Comparison of ENCODE assay signal across 16 cellular contexts in the genomic region with DNA sequence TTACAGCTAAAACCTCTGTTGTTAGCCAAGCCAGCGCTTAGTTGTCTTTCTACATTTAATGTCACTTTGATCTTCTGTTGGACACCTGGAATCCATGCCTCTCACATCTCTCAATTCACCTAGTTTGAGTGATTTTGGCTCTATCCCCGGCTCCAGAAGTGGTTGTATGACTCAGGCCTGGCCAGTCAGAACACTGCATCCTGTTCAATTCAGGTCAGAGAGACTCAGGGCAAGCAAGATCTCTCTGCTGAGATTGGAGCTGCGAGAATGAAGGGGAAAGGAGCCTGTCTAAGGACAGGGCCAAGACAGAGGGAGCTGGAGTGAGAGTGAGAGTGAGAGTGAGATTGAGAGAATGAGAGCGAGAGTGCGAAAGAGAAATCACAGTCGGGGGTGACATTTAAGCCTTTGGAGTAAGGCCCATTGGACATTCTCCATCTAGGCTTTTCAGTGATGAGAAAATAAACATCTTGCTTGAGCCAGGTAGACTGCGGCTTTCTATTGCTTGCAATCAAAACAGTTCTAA.
DNase-seq lines count a peak whose midpoint lies in the region; ATAC-seq and TF ChIP-seq lines count a peak whose summit lies in the region.
"Had no signal": no experiment of that assay in that cellular context is flagged by ENCODE, and none has a peak within 500 bp of the region (broad histone marks: within the 10 kb centered on the region; RNA-seq: fewer than 3 reads in every experiment).

No MANE protein-coding gene starts in this region.

- TF ChIP-seq CTCF in HEK293 (tag by site-specific recombination; IDR thresholded peaks at IDR 0.05) (no peak), dorsolateral prefrontal cortex (IDR thresholded peaks at IDR 0.05 in 54 of 56, conservative IDR thresholded peaks at IDR 0.05 in 2 of 56; ENCODE audit: low read depth in 1 of 56, partially characterized antibody in 56 of 56) (no peak), osteoblast (IDR thresholded peaks at IDR 0.05; ENCODE audit: extremely low read depth, low read depth, low read length) (no peak)

- POLR2A ChIA-PET in HEK293 (lab: Yijun Ruan, JAX) = no interaction called here
- POLR2A ChIA-PET in activated CD4-positive, alpha-beta T cell treated with anti-CD3 and anti-CD28 coated beads, Interleukin-2, amount 10 ng/mL, durations not matched to agents 7 days and 5 days (lab: Charles Lee) = no interaction called here

- H3K36me3 Mint-ChIP-seq in activated CD4-positive, alpha-beta T cell treated with anti-CD3 and anti-CD28 coated beads, Interleukin-2, amount 10 ng/mL, durations not matched to agents 7 days and 5 days (ENCODE audit: low read depth) = no peaks in the 10 kb centered on the region
- H3K36me3 Mint-ChIP-seq: memory B cell had no signal

- DNase-seq in RPMI7951 (ENCODE audit: low read depth) (peak; percentile 16), dorsolateral prefrontal cortex (peak in 1 of 10 donors; percentile 40), osteoblast (ENCODE audit: insufficient read length, low spot score, missing footprints) (no peak), glomerular visceral epithelial cell (ENCODE audit: extremely low spot score) (no peak)
- DNase-seq in activated CD4-positive, alpha-beta T cell treated with anti-CD3 and anti-CD28 coated beads, Interleukin-2, amount 10 ng/mL, durations not matched to agents 7 days and 5 days = no peak
- DNase-seq: activated CD4-positive, alpha-beta T cell treated with anti-CD3 and anti-CD28 coated beads, Interleukin-2, amount 50 U/mL, for 1 hour; activated T-cell treated with anti-CD3 and anti-CD28 coated beads, Interleukin-2, amount 50 U/mL, for 4 hours; DMS 273 treated with DMSO at 0.1 percent for 48 hours; H9; NCI-H187; NCI-H524 treated with DMSO at 0.1 percent for 48 hours; RPMI8226 had no signal

- no peak overlapping the region for H3K4me2 ChIP-seq in osteoblast (ENCODE audit: insufficient read depth, low read length)
- H3K4me2 ChIP-seq: KMS-11 had no signal

- intact Hi-C loops in dorsolateral prefrontal cortex (cut with DNase I) = loop anchor here (5.0 to 10.0 kb wide), 6 partner anchors 147 to 1244 kb away; partner anchors contain the start of gene CASD1 (in 1 of the 2)

- H3K27me3 Mint-ChIP-seq in activated CD4-positive, alpha-beta T cell treated with anti-CD3 and anti-CD28 coated beads, Interleukin-2, amount 10 ng/mL, durations not matched to agents 7 days and 5 days = peaks cover 3% of the 10 kb centered on the region
- H3K27me3 Mint-ChIP-seq: memory B cell had no signal

- H3K4me3 Mint-ChIP-seq in activated CD4-positive, alpha-beta T cell treated with anti-CD3 and anti-CD28 coated beads, Interleukin-2, amount 10 ng/mL, durations not matched to agents 7 days and 5 days = no peak overlapping the region
- H3K4me3 Mint-ChIP-seq: activated T-cell treated with anti-CD3 and anti-CD28 coated beads, Interleukin-2, amount 50 U/mL, for 4 hours; H9; memory B cell had no signal

- H3K36me3 ChIP-seq in HEK293 (ENCODE audit: control insufficient read depth in 2 of 2, insufficient read depth in 1 of 2, low read length in 2 of 2) (no peaks in the 10 kb centered on the region), osteoblast (ENCODE audit: insufficient read depth, low read length) (no peaks in the 10 kb centered on the region)

- H3K27ac ChIP-seq in HEK293 (ENCODE audit: extremely low read depth, low read depth, low read length) (no peak overlapping the region), dorsolateral prefrontal cortex (peak overlapping the region in 33 of 59 donors; percentile 4 to 89 (median 77)), osteoblast (ENCODE audit: low read depth, low read length) (no peak overlapping the region)
- H3K27ac ChIP-seq: KMS-11 had no signal

- H3K4me1 ChIP-seq in HEK293 (ENCODE audit: control insufficient read depth, insufficient read depth, low read length) (no peaks in the 10 kb centered on the region), osteoblast (ENCODE audit: insufficient read depth, low read length) (no peaks in the 10 kb centered on the region)

- no peaks in the 10 kb centered on the region for H3K9me3 Mint-ChIP-seq in activated CD4-positive, alpha-beta T cell treated with anti-CD3 and anti-CD28 coated beads, Interleukin-2, amount 10 ng/mL, durations not matched to agents 7 days and 5 days
- H3K9me3 Mint-ChIP-seq: activated T-cell treated with anti-CD3 and anti-CD28 coated beads, Interleukin-2, amount 50 U/mL, for 4 hours; H9; memory B cell had no signal

- CTCF ChIA-PET in HEK293 (lab: Yijun Ruan, JAX) = interaction anchor here (0.5 to 7.4 kb wide), 16 partner anchors 12 to 1891 kb away, joined by 3 to 324 read pairs (median 8); no protein-coding TSS in a partner anchor
- CTCF ChIA-PET in activated CD4-positive, alpha-beta T cell treated with anti-CD3 and anti-CD28 coated beads, Interleukin-2, amount 10 ng/mL, durations not matched to agents 7 days and 5 days (lab: Charles Lee) = interaction anchor here (0.9 to 2.3 kb wide), 3 partner anchors 11 to 178 kb away, joined by 3 to 7 read pairs (median 4); no protein-coding TSS in a partner anchor

- peaks cover 0 to 3% (median 0%) of the 10 kb centered on the region in 45 donors for H3K27me3 ChIP-seq in dorsolateral prefrontal cortex
- no peaks in the 10 kb centered on the region for H3K27me3 ChIP-seq in osteoblast (ENCODE audit: insufficient read depth, low read length)

- no peaks in the 10 kb centered on the region for H3K79me2 ChIP-seq in osteoblast (ENCODE audit: insufficient read depth, low read length)

- no peaks in the 10 kb centered on the region for H4K20me1 ChIP-seq in osteoblast (ENCODE audit: insufficient read depth, low read length)

- H3K27ac Mint-ChIP-seq in activated CD4-positive, alpha-beta T cell treated with anti-CD3 and anti-CD28 coated beads, Interleukin-2, amount 10 ng/mL, durations not matched to agents 7 days and 5 days = no peak overlapping the region
- H3K27ac Mint-ChIP-seq: memory B cell had no signal

- peak overlapping the region; percentile 11 for H2AFZ ChIP-seq in osteoblast (ENCODE audit: low read length)

- ATAC-seq in GM21515 (IDR thresholded peaks at IDR 0.05; ENCODE audit: unreplicated experiment) = no peak
- ATAC-seq: activated T-cell treated with anti-CD3 and anti-CD28 coated beads, Interleukin-2, amount 50 U/mL, for 4 hours had no signal

- peaks cover 6% of the 10 kb centered on the region for H3K4me1 Mint-ChIP-seq in activated CD4-positive, alpha-beta T cell treated with anti-CD3 and anti-CD28 coated beads, Interleukin-2, amount 10 ng/mL, durations not matched to agents 7 days and 5 days
- H3K4me1 Mint-ChIP-seq: H9 had no signal

- no peak overlapping the region for H3K4me3 ChIP-seq in HEK293 (ENCODE audit: low read depth, low read length)
- H3K4me3 ChIP-seq in dorsolateral prefrontal cortex = no peak overlapping the region
- no peak overlapping the region for H3K4me3 ChIP-seq in osteoblast (ENCODE audit: insufficient read depth, low read length)

- H3K9me3 ChIP-seq in HEK293 (ENCODE audit: control insufficient read depth, insufficient read depth, low read depth, low read length) = no peaks in the 10 kb centered on the region
- no peaks in the 10 kb centered on the region for H3K9me3 ChIP-seq in osteoblast (ENCODE audit: low read depth, low read length)

TF ChIP-seq in HEK293, 187 proteins besides CTCF, POLR2A, EP300 and RAD21:
- TF ChIP-seq KLF10 (tag by site-specific recombination; IDR thresholded peaks at IDR 0.05) (no peak), ZNF791 (tag by site-specific recombination; IDR thresholded peaks at IDR 0.05) (no peak), PRDM1 (tag by site-specific recombination; IDR thresholded peaks at IDR 0.05) (peak; percentile 100)
TF ChIP-seq in HEK293: peak in this region for 1.

Comparison
In these comparisons a context has a peak if more than half of its experiments do, and no peak if none do; other contexts are left out.
1. H3K27ac ChIP-seq: peak in dorsolateral prefrontal cortex (33 of 59); none in HEK293 (single experiment) and osteoblast (single experiment).